Comparison of ENCODE assay signal across 23 cellular contexts in genomic region chr13:25945596-25945995, GRCh38.
DNase-seq lines count a peak whose midpoint lies in the region; ATAC-seq and TF ChIP-seq lines count a peak whose summit lies in the region.
"Had no signal": no experiment of that assay in that cellular context is flagged by ENCODE, and none has a peak within 500 bp of the region (broad histone marks: within the 10 kb centered on the region; RNA-seq: fewer than 3 reads in every experiment).

No MANE protein-coding gene starts in this region.

- H3K9me3 ChIP-seq in adipocyte (ENCODE audit: control insufficient read depth, low read length), result peaks cover 5% of the 10 kb centered on the region
- no peaks in the 10 kb centered on the region for H3K9me3 ChIP-seq in thyroid gland
- H3K9me3 ChIP-seq in gastroesophageal sphincter, result peaks cover 0 to 11% (median 0%) of the 10 kb centered on the region in 3 donors
- peaks cover 0 to under 1% (median under 1%) of the 10 kb centered on the region in 4 donors for H3K9me3 ChIP-seq in esophagus muscularis mucosa
- H3K9me3 ChIP-seq: A549 had no signal

- peak overlapping the region; percentile 44 for H3K27ac Mint-ChIP-seq in activated T-cell treated with anti-CD3 and anti-CD28 coated beads, Interleukin-2, amount 50 U/mL, for 72 hours
- H3K27ac Mint-ChIP-seq: activated CD4-positive, alpha-beta T cell treated with anti-CD3 and anti-CD28 coated beads, Interleukin-2, amount 10 ng/mL, durations not matched to agents 24 days and 14 days; neural progenitor cell; stimulated activated effector memory CD8-positive, alpha-beta T cell treated with anti-CD3 and anti-CD28 coated beads, Interleukin-12 subunit alpha, Interleukin-12 subunit beta, amount 100 ng/mL, for 72 hours had no signal

- peaks cover 12% of the 10 kb centered on the region for H3K4me1 Mint-ChIP-seq in activated T-cell treated with anti-CD3 and anti-CD28 coated beads, Interleukin-2, amount 50 U/mL, for 72 hours (ENCODE audit: low read depth)

- no peak for TF ChIP-seq EP300 in gastroesophageal sphincter (IDR thresholded peaks at IDR 0.05)
- no peak for TF ChIP-seq EP300 in esophagus muscularis mucosa (IDR thresholded peaks at IDR 0.05)

- H3K4me3 ChIP-seq in adipocyte (ENCODE audit: low read length) (no peak overlapping the region), thyroid gland (replicated peaks in 1 of 3) (no peak overlapping the region), gastroesophageal sphincter (no peak overlapping the region), esophagus muscularis mucosa (no peak overlapping the region)
- H3K4me3 ChIP-seq: A549, neural progenitor cell, tibial artery had no signal

- 18 to 20% methylated on average over 7 of the region's 7 CpGs for WGBS in thyroid gland, 2 donors
- WGBS in gastroesophageal sphincter (ENCODE audit: low coverage in 1 of 2), 2 donors, result 6 to 7% methylated on average over 7 of the region's 7 CpGs
- 6% methylated on average over 7 of the region's 7 CpGs for whole genome bisulfite sequencing in esophagus muscularis mucosa

- H3K4me1 ChIP-seq in adipocyte (ENCODE audit: control insufficient read depth, insufficient read depth, low read length) (peaks cover 3% of the 10 kb centered on the region), thyroid gland (peaks cover 4 to 5% of the 10 kb centered on the region in 2 donors), gastroesophageal sphincter (peaks cover 0 to 3% (median 0%) of the 10 kb centered on the region in 3 donors), esophagus muscularis mucosa (peaks cover 0 to 7% (median 1%) of the 10 kb centered on the region in 4 donors)
- H3K4me1 ChIP-seq: A549, tibial artery had no signal

- intact Hi-C loops in thyroid gland (cut with DNase I) (no loop called here), esophagus muscularis mucosa (cut with DNase I) (no loop called here)

- H3K9ac ChIP-seq in adipocyte (ENCODE audit: low read length), result no peak overlapping the region
- H3K9ac ChIP-seq: neural progenitor cell had no signal

- H3K36me3 Mint-ChIP-seq in activated T-cell treated with anti-CD3 and anti-CD28 coated beads, Interleukin-2, amount 50 U/mL, for 72 hours (ENCODE audit: insufficient read depth in 2 of 2), result no peaks in the 10 kb centered on the region
- H3K36me3 Mint-ChIP-seq: CD4-positive, CD25-positive, alpha-beta regulatory T cell; neural progenitor cell; stimulated activated effector memory CD8-positive, alpha-beta T cell treated with anti-CD3 and anti-CD28 coated beads, Interleukin-12 subunit alpha, Interleukin-12 subunit beta, amount 100 ng/mL, for 72 hours had no signal

- DNase-seq in activated T-cell treated with anti-CD3 and anti-CD28 coated beads, Interleukin-2, amount 50 U/mL, for 72 hours, result no peak
- DNase-seq in activated T-cell treated with anti-CD3 and anti-CD28 coated beads for 4 hours (no peak), adipocyte (ENCODE audit: low read depth) (peak; percentile 44), glomerular visceral epithelial cell (ENCODE audit: extremely low spot score) (peak; percentile 63), thyroid gland (peak; percentile 50 to 58), esophagus muscularis mucosa (ENCODE audit: extremely low spot score) (no peak), mucosa of gallbladder (ENCODE audit: low spot score) (no peak)
- DNase-seq: activated CD4-positive, alpha-beta T cell treated with anti-CD3 and anti-CD28 coated beads, Interleukin-2, amount 10 ng/mL, durations not matched to agents 24 days and 14 days; activated CD8-positive, alpha-beta memory T cell treated with anti-CD3 and anti-CD28 coated beads, Interleukin-2, amount 50 U/mL, for 4 hours; activated gamma-delta T cell; CD4-positive, CD25-positive, alpha-beta regulatory T cell; DMS79 treated with DMSO at 0.1 percent for 48 hours; foreskin fibroblast; NCI-H1417; NCI-H2171 treated with DMSO at 0.1 percent for 48 hours; NCI-H774; stimulated activated CD4-positive, alpha-beta T cell treated with anti-CD3 and anti-CD28 coated beads, Interleukin-15, amount 100 ng/mL, for 24 hours; tibial artery had no signal

- no peaks in the 10 kb centered on the region for H3K9me3 Mint-ChIP-seq in activated T-cell treated with anti-CD3 and anti-CD28 coated beads, Interleukin-2, amount 50 U/mL, for 72 hours
- H3K9me3 Mint-ChIP-seq: activated CD4-positive, alpha-beta T cell treated with anti-CD3 and anti-CD28 coated beads, Interleukin-2, amount 10 ng/mL, durations not matched to agents 24 days and 14 days; stimulated activated effector memory CD8-positive, alpha-beta T cell treated with anti-CD3 and anti-CD28 coated beads, Interleukin-12 subunit alpha, Interleukin-12 subunit beta, amount 100 ng/mL, for 72 hours had no signal

- H3K4me3 Mint-ChIP-seq in activated T-cell treated with anti-CD3 and anti-CD28 coated beads, Interleukin-2, amount 50 U/mL, for 72 hours, result no peak overlapping the region
- H3K4me3 Mint-ChIP-seq: activated CD4-positive, alpha-beta T cell treated with anti-CD3 and anti-CD28 coated beads, Interleukin-2, amount 10 ng/mL, durations not matched to agents 24 days and 14 days; CD4-positive, CD25-positive, alpha-beta regulatory T cell; neural progenitor cell; stimulated activated effector memory CD8-positive, alpha-beta T cell treated with anti-CD3 and anti-CD28 coated beads, Interleukin-12 subunit alpha, Interleukin-12 subunit beta, amount 100 ng/mL, for 72 hours had no signal

- TF ChIP-seq POLR2A in thyroid gland (IDR thresholded peaks at IDR 0.05) (no peak), gastroesophageal sphincter (IDR thresholded peaks at IDR 0.05) (no peak), esophagus muscularis mucosa (IDR thresholded peaks at IDR 0.05; ENCODE audit: low read depth) (no peak)

- H3K36me3 ChIP-seq in adipocyte (ENCODE audit: control insufficient read depth, insufficient read depth, low read length, severe bottlenecking) (no peaks in the 10 kb centered on the region), thyroid gland (no peaks in the 10 kb centered on the region), gastroesophageal sphincter (no peaks in the 10 kb centered on the region), esophagus muscularis mucosa (no peaks in the 10 kb centered on the region)
- H3K36me3 ChIP-seq: neural progenitor cell, tibial artery had no signal

- H3K27me3 ChIP-seq in adipocyte (replicated peaks; ENCODE audit: control insufficient read depth, insufficient read depth, low read length) (peaks cover 32% of the 10 kb centered on the region), thyroid gland (no peaks in the 10 kb centered on the region), gastroesophageal sphincter (no peaks in the 10 kb centered on the region), esophagus muscularis mucosa (peaks cover 0 to 8% (median 2%) of the 10 kb centered on the region in 4 donors)
- H3K27me3 ChIP-seq: neural progenitor cell, tibial artery had no signal

- TF ChIP-seq CTCF in thyroid gland (IDR thresholded peaks at IDR 0.05) (no peak), gastroesophageal sphincter (IDR thresholded peaks at IDR 0.05) (no peak), esophagus muscularis mucosa (IDR thresholded peaks at IDR 0.05) (no peak)

- H3K27me3 Mint-ChIP-seq in activated T-cell treated with anti-CD3 and anti-CD28 coated beads, Interleukin-2, amount 50 U/mL, for 72 hours (ENCODE audit: low read depth), result no peaks in the 10 kb centered on the region
- H3K27me3 Mint-ChIP-seq: activated CD4-positive, alpha-beta T cell treated with anti-CD3 and anti-CD28 coated beads, Interleukin-2, amount 10 ng/mL, durations not matched to agents 24 days and 14 days; CD4-positive, CD25-positive, alpha-beta regulatory T cell had no signal

- no peak for ATAC-seq in activated T-cell treated with anti-CD3 and anti-CD28 coated beads, Interleukin-2, amount 50 U/mL, for 72 hours (replicated peaks in 1 of 2)
- no peak for ATAC-seq in gastroesophageal sphincter
- ATAC-seq: A549; Panc1; stimulated activated effector memory CD8-positive, alpha-beta T cell treated with anti-CD3 and anti-CD28 coated beads, Interleukin-12 subunit alpha, Interleukin-12 subunit beta, amount 100 ng/mL, for 72 hours had no signal

- H3K27ac ChIP-seq in thyroid gland (no peak overlapping the region), gastroesophageal sphincter (no peak overlapping the region), esophagus muscularis mucosa (replicated peaks in 1 of 4) (no peak overlapping the region)
- H3K27ac ChIP-seq: A549, neural progenitor cell, tibial artery had no signal

Comparison
In these comparisons a context has a peak if more than half of its experiments do, and no peak if none do; other contexts are left out.
1. DNase-seq: peak in adipocyte (single experiment), glomerular visceral epithelial cell (single experiment) and thyroid gland (2 of 2); none in activated T-cell treated with anti-CD3 and anti-CD28 coated beads, Interleukin-2, amount 50 U/mL, for 72 hours (0 of 2), activated T-cell treated with anti-CD3 and anti-CD28 coated beads for 4 hours (single experiment), esophagus muscularis mucosa (single experiment) and mucosa of gallbladder (single experiment).